ENCODE assay signal across 1 cellular context in genomic region chr5:10441083-10441991, GRCh38.
TF ChIP-seq lines count a peak whose summit lies in the region.

Gene ROPN1L (plus strand): TSS chr5:10441879. CDS start chr5:10442168, 289 bp downstream.

TF ChIP-seq in K562, 482 proteins besides CTCF, POLR2A, EP300 and RAD21 (continued from another document and continues in another):
- TF ChIP-seq MGA (IDR thresholded peaks at IDR 0.05) (peak; percentile 89), ZSCAN32 (CRISPR knock-in tag; IDR thresholded peaks at IDR 0.05) (no peak), MTA3 (IDR thresholded peaks at IDR 0.05; ENCODE audit: borderline replicate concordance) (peak; percentile 68; the same call in 1 of the 2 replicates), MLLT1 (IDR thresholded peaks at IDR 0.05) (peak in 1 of 2 experiments; percentile 12; a peak in 1 of 4 replicates), CCAR2 (IDR thresholded peaks at IDR 0.05; ENCODE audit: low read depth, low read length) (no peak), ZEB2 (IDR thresholded peaks at IDR 0.05) (0 out of 2 replicates have a peak, but pooled peaks have one; percentile 18), HDAC2 (IDR thresholded peaks at IDR 0.05) (no peak; the same call in 1 of the 2 replicates), ILK (tag; IDR thresholded peaks at IDR 0.05; ENCODE audit: borderline replicate concordance, low read depth) (no peak), CHD2 (IDR thresholded peaks at IDR 0.05; ENCODE audit: low read depth, low read length) (no peak), NCOA2 (IDR thresholded peaks at IDR 0.05; ENCODE audit: partially characterized antibody in 2 of 2) (no peak), ZNF212 (CRISPR knock-in tag; IDR thresholded peaks at IDR 0.05) (no peak), TCF7 (IDR thresholded peaks at IDR 0.05; ENCODE audit: borderline replicate concordance) (0 out of 2 replicates have a peak, but pooled peaks have one; percentile 25), GATAD2A (IDR thresholded peaks at IDR 0.05) (no peak), TAF1 (IDR thresholded peaks at IDR 0.05; ENCODE audit: control insufficient read depth, extremely low read depth, insufficient read depth, low read length, severe bottlenecking) (no peak), ARID2 (IDR thresholded peaks at IDR 0.05) (peak; percentile 57; the same call in 1 of the 2 replicates), ZFX (CRISPR knock-in tag; IDR thresholded peaks at IDR 0.05) (peak; percentile 89), ZNF12 (CRISPR knock-in tag; IDR thresholded peaks at IDR 0.05) (peak; percentile 83), ZNF644 (tag; IDR thresholded peaks at IDR 0.05; ENCODE audit: low read depth) (no peak), NR4A1 (CRISPR knock-in tag; IDR thresholded peaks at IDR 0.05) (no peak), NR4A1 (tag; IDR thresholded peaks at IDR 0.05) (no peak), CHCHD3 (CRISPR knock-in tag; IDR thresholded peaks at IDR 0.05) (no peak), TBP (optimal IDR thresholded peaks at IDR 0.05; ENCODE audit: low read depth, low read length) (peak; percentile 60), NFRKB (IDR thresholded peaks at IDR 0.05; ENCODE audit: low read depth) (no peak), AFF4 (CRISPR knock-in tag; IDR thresholded peaks at IDR 0.05) (no peak), TRIM28 (IDR thresholded peaks at IDR 0.05) (peak; percentile 61; the same call in 1 of the 2 replicates), ZBTB43 (CRISPR knock-in tag; IDR thresholded peaks at IDR 0.05) (0 out of 2 replicates have a peak, but pooled peaks have one; percentile 67), PURB (CRISPR knock-in tag; IDR thresholded peaks at IDR 0.05; ENCODE audit: low read depth) (no peak)
- TF ChIP-seq, protein P1, sequence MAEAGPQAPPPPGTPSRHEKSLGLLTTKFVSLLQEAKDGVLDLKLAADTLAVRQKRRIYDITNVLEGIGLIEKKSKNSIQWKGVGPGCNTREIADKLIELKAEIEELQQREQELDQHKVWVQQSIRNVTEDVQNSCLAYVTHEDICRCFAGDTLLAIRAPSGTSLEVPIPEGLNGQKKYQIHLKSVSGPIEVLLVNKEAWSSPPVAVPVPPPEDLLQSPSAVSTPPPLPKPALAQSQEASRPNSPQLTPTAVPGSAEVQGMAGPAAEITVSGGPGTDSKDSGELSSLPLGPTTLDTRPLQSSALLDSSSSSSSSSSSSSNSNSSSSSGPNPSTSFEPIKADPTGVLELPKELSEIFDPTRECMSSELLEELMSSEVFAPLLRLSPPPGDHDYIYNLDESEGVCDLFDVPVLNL (CRISPR knock-in tag; IDR thresholded peaks at IDR 0.05; ENCODE audit: low read depth), result no peak
- TF ChIP-seq, protein P2, sequence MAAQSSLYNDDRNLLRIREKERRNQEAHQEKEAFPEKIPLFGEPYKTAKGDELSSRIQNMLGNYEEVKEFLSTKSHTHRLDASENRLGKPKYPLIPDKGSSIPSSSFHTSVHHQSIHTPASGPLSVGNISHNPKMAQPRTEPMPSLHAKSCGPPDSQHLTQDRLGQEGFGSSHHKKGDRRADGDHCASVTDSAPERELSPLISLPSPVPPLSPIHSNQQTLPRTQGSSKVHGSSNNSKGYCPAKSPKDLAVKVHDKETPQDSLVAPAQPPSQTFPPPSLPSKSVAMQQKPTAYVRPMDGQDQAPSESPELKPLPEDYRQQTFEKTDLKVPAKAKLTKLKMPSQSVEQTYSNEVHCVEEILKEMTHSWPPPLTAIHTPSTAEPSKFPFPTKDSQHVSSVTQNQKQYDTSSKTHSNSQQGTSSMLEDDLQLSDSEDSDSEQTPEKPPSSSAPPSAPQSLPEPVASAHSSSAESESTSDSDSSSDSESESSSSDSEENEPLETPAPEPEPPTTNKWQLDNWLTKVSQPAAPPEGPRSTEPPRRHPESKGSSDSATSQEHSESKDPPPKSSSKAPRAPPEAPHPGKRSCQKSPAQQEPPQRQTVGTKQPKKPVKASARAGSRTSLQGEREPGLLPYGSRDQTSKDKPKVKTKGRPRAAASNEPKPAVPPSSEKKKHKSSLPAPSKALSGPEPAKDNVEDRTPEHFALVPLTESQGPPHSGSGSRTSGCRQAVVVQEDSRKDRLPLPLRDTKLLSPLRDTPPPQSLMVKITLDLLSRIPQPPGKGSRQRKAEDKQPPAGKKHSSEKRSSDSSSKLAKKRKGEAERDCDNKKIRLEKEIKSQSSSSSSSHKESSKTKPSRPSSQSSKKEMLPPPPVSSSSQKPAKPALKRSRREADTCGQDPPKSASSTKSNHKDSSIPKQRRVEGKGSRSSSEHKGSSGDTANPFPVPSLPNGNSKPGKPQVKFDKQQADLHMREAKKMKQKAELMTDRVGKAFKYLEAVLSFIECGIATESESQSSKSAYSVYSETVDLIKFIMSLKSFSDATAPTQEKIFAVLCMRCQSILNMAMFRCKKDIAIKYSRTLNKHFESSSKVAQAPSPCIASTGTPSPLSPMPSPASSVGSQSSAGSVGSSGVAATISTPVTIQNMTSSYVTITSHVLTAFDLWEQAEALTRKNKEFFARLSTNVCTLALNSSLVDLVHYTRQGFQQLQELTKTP (IDR thresholded peaks at IDR 0.05; ENCODE audit: low read depth in 1 of 2, partially characterized antibody in 2 of 2), result no peak
- TF ChIP-seq, protein P3, sequence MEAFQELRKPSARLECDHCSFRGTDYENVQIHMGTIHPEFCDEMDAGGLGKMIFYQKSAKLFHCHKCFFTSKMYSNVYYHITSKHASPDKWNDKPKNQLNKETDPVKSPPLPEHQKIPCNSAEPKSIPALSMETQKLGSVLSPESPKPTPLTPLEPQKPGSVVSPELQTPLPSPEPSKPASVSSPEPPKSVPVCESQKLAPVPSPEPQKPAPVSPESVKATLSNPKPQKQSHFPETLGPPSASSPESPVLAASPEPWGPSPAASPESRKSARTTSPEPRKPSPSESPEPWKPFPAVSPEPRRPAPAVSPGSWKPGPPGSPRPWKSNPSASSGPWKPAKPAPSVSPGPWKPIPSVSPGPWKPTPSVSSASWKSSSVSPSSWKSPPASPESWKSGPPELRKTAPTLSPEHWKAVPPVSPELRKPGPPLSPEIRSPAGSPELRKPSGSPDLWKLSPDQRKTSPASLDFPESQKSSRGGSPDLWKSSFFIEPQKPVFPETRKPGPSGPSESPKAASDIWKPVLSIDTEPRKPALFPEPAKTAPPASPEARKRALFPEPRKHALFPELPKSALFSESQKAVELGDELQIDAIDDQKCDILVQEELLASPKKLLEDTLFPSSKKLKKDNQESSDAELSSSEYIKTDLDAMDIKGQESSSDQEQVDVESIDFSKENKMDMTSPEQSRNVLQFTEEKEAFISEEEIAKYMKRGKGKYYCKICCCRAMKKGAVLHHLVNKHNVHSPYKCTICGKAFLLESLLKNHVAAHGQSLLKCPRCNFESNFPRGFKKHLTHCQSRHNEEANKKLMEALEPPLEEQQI (IDR thresholded peaks at IDR 0.05), result no peak
